31 cellular contexts compared by ENCODE assay signal in the genomic region with DNA sequence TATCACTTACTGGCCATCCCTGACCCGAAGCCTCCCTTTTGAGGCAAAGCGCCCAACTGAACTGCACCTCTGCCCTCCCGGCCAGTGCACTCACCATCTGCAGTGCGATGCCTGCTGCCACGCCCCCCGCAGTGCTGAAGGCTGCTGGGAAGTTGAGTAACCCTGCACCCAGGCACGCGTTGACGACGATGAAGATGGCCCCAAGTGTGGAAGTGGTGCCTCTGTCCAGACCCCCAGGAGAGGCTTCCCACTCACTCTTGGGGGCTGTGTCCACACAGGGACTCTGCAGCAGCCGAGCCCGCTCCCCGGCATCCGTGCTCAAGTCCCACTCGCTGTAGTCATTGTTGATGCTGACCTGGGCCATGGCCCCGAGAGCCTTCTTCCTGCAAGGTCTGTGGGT.
"Had no signal": no experiment of that assay in that cellular context is flagged by ENCODE, and none has a peak within 500 bp of the region (broad histone marks: within the 10 kb centered on the region; RNA-seq: fewer than 3 reads in every experiment).

No MANE protein-coding gene starts in this region.

- H3K36me3 ChIP-seq: colonic mucosa had no signal

- H3K9me3 ChIP-seq: adrenal gland, body of pancreas, colonic mucosa, esophagus squamous epithelium, gastroesophageal sphincter had no signal

- ATAC-seq: activated CD4-positive, alpha-beta T cell treated with anti-CD3 and anti-CD28 coated beads for 36 hours; activated CD8-positive, alpha-beta memory T cell treated with anti-CD3 and anti-CD28 coated beads, Interleukin-2, amount 10 ng/mL, durations not matched to agents 7 days and 5 days; activated CD8-positive, alpha-beta T cell treated with anti-CD3 and anti-CD28 coated beads, Interleukin-2, amount 10 ng/mL, durations not matched to agents 7 days and 5 days; activated naive CD8-positive, alpha-beta T cell treated with anti-CD3 and anti-CD28 coated beads, Interleukin-2, amount 50 U/mL, for 24 hours; body of pancreas; effector memory CD8-positive, alpha-beta T cell; gastroesophageal sphincter had no signal

- DNase-seq: activated CD4-positive, alpha-beta memory T cell treated with anti-CD3 and anti-CD28 coated beads for 36 hours; activated CD4-positive, alpha-beta T cell treated with anti-CD3 and anti-CD28 coated beads for 36 hours; activated CD4-positive, alpha-beta T cell treated with anti-CD3 and anti-CD28 coated beads, Interleukin-2, amount 10 ng/mL, durations not matched to agents 24 days and 14 days; activated CD4-positive, CD25-positive, alpha-beta regulatory T cell; activated CD4-positive, CD25-positive, alpha-beta regulatory T cell treated with anti-CD3 and anti-CD28 coated beads, Interleukin-2, amount 50 U/mL, for 72 hours; activated CD8-positive, alpha-beta memory T cell treated with anti-CD3 and anti-CD28 coated beads, Interleukin-2, amount 10 ng/mL, durations not matched to agents 7 days and 5 days; activated CD8-positive, alpha-beta memory T cell treated with anti-CD3 and anti-CD28 coated beads, Interleukin-2, amount 50 U/mL, for 4 hours; activated CD8-positive, alpha-beta T cell treated with anti-CD3 and anti-CD28 coated beads, Interleukin-2, amount 10 ng/mL, durations not matched to agents 7 days and 5 days; activated effector memory CD4-positive, alpha-beta T cell treated with anti-CD3 and anti-CD28 coated beads, Interleukin-2, amount 50 U/mL, for 16 hours; activated naive CD4-positive, alpha-beta T cell treated with anti-CD3 and anti-CD28 coated beads for 36 hours; activated naive CD8-positive, alpha-beta T cell treated with anti-CD3 and anti-CD28 coated beads for 36 hours; activated naive CD8-positive, alpha-beta T cell treated with anti-CD3 and anti-CD28 coated beads, Interleukin-2, amount 50 U/mL, for 24 hours; activated T-cell treated with anti-CD3 and anti-CD28 coated beads, Interleukin-2, amount 50 U/mL, for 1 hour; activated T-cell treated with anti-CD3 and anti-CD28 coated beads, Interleukin-2, amount 50 U/mL, for 48 hours; adrenal gland; amygdala; aorta; body of pancreas; caudate nucleus; colonic mucosa; dorsolateral prefrontal cortex; effector CD4-positive, alpha-beta T cell; effector memory CD8-positive, alpha-beta T cell; esophagus squamous epithelium; foreskin melanocyte; head of caudate nucleus; T-helper 2 cell had no signal

- H3K4me3 ChIP-seq: adrenal gland, body of pancreas, colonic mucosa, dorsolateral prefrontal cortex, esophagus squamous epithelium, gastroesophageal sphincter had no signal

- H3K27me3 ChIP-seq: adrenal gland, body of pancreas, colonic mucosa, dorsolateral prefrontal cortex, esophagus squamous epithelium, gastroesophageal sphincter had no signal

- H3K27ac ChIP-seq: adrenal gland, body of pancreas, colonic mucosa, dorsolateral prefrontal cortex, epithelial cell of prostate, esophagus squamous epithelium, gastroesophageal sphincter had no signal

- FAIRE-seq: endometrium, endothelial cell of umbilical vein had no signal
